ENCODE assay signal across 1 cellular context in genomic region chr17:35892091-35892637, GRCh38.
TF ChIP-seq lines count a peak whose summit lies in the region.

No MANE protein-coding gene starts in this region.

TF ChIP-seq in GM23338, 12 proteins besides CTCF, POLR2A, EP300 and RAD21 (continued from another document):
- no peak for TF ChIP-seq ZNF114 (CRISPR knock-in tag; IDR thresholded peaks at IDR 0.05)
